17 cellular contexts compared by ENCODE assay signal in genomic region chr17:16953841-16954240, GRCh38. TPM values are rescaled to one million over a fixed set of nuclear protein-coding genes. Genes with fewer than 3 reads are reported as not detected.
DNase-seq lines count a peak whose midpoint lies in the region; ATAC-seq and TF ChIP-seq lines count a peak whose summit lies in the region.
"Had no signal": no experiment of that assay in that cellular context is flagged by ENCODE, and none has a peak within 500 bp of the region (broad histone marks: within the 10 kb centered on the region; RNA-seq: fewer than 3 reads in every experiment).

No MANE protein-coding gene starts in this region.

- 88 to 95% methylated on average over 9 of the region's 9 CpGs for WGBS in endodermal cell (ENCODE audit: insufficient coverage in 1 of 2, insufficient read length in 1 of 2), 2 experiments
- 90 to 91% methylated on average over 9 of the region's 9 CpGs for WGBS in heart right ventricle, 2 donors

- H2AFZ ChIP-seq in DND-41 (ENCODE audit: low read depth, low read length), result no peak overlapping the region

- H3K27me3 ChIP-seq in BLaER1 (no peaks in the 10 kb centered on the region), DND-41 (ENCODE audit: insufficient read depth, low read length, poor library complexity) (no peaks in the 10 kb centered on the region), endodermal cell (ENCODE audit: control insufficient read depth, insufficient read depth, low read length, poor library complexity, severe bottlenecking) (no peaks in the 10 kb centered on the region), heart right ventricle (peaks cover 0 to 35% (median 25%) of the 10 kb centered on the region in 7 donors)

- H3K79me2 ChIP-seq in DND-41 (ENCODE audit: insufficient read depth, low read length), result no peaks in the 10 kb centered on the region

- H3K9me3 Mint-ChIP-seq in endodermal cell, result peaks cover 9% of the 10 kb centered on the region
- H3K9me3 Mint-ChIP-seq in stimulated activated memory B cell treated with anti-CD40 and anti-IgM and Interleukin-4, amounts not matched to agents 10 μg/mL and 1 μg/mL and 100 μg/mL, for 72 hours, result peaks cover 8% of the 10 kb centered on the region

- H3K9ac ChIP-seq in BLaER1, result peak overlapping the region; percentile 1; the same call in 1 of the 2 replicates
- no peak overlapping the region for H3K9ac ChIP-seq in DND-41 (ENCODE audit: low read depth, low read length)
- no peak overlapping the region for H3K9ac ChIP-seq in endodermal cell (ENCODE audit: extremely low read depth, low read length, poor library complexity, severe bottlenecking)

- no peak for ATAC-seq in DND-41 (ENCODE audit: insufficient read depth, low read depth)
- no peak for ATAC-seq in stimulated activated memory B cell treated with anti-CD40 and anti-IgM and Interleukin-4, amounts not matched to agents 10 μg/mL and 1 μg/mL and 100 μg/mL, for 72 hours
- ATAC-seq in heart right ventricle, result no peak

- peaks cover 34% of the 10 kb centered on the region for H3K9me3 ChIP-seq in BLaER1
- H3K9me3 ChIP-seq in DND-41 (ENCODE audit: insufficient read depth, low read length, severe bottlenecking), result peaks cover 9% of the 10 kb centered on the region
- H3K9me3 ChIP-seq in endodermal cell (ENCODE audit: control insufficient read depth, low read length), result peaks cover 18% of the 10 kb centered on the region
- peaks cover 0 to 25% (median 6%) of the 10 kb centered on the region in 11 donors for H3K9me3 ChIP-seq in heart right ventricle
- H3K9me3 ChIP-seq: HAP-1 had no signal

- H3K4me1 ChIP-seq in BLaER1 (peaks cover 21% of the 10 kb centered on the region), DND-41 (ENCODE audit: insufficient read depth, low read length) (peaks cover 20% of the 10 kb centered on the region), endodermal cell (ENCODE audit: control insufficient read depth, insufficient read depth, low read length) (no peaks in the 10 kb centered on the region), heart right ventricle (no peaks in the 10 kb centered on the region)
- H3K4me1 ChIP-seq: A549, HAP-1 had no signal

- DNase-seq in DND-41 (no peak), endodermal cell (peak; percentile 34), heart right ventricle (no peak), NCI-H526 treated with DMSO at 0.1 percent for 48 hours (lab: John Stamatoyannopoulos, UW) (no peak), SHP77 treated with DMSO at 0.1 percent for 48 hours (lab: John Stamatoyannopoulos, UW) (no peak)
- DNase-seq: Calu3; CD4-positive, alpha-beta T cell; DMS 273 treated with DMSO at 0.1 percent for 48 hours; GOT3 had no signal

- no peak overlapping the region for H3K27ac ChIP-seq in BLaER1
- H3K27ac ChIP-seq in DND-41 (ENCODE audit: low read length), result peak overlapping the region; percentile 57; the same call in 1 of the 2 replicates
- no peak overlapping the region for H3K27ac ChIP-seq in endodermal cell (ENCODE audit: low read depth, low read length)
- no peak overlapping the region for H3K27ac ChIP-seq in heart right ventricle
- H3K27ac ChIP-seq: A549 had no signal

- no peak overlapping the region for H3K27ac Mint-ChIP-seq in endodermal cell
- H3K27ac Mint-ChIP-seq in stimulated activated memory B cell treated with anti-CD40 and anti-IgM and Interleukin-4, amounts not matched to agents 10 μg/mL and 1 μg/mL and 100 μg/mL, for 72 hours, result peak overlapping the region; percentile 98
- H3K27ac Mint-ChIP-seq: CD4-positive, alpha-beta T cell had no signal

- no peaks in the 10 kb centered on the region for H3K4me1 Mint-ChIP-seq in endodermal cell
- H3K4me1 Mint-ChIP-seq in stimulated activated memory B cell treated with anti-CD40 and anti-IgM and Interleukin-4, amounts not matched to agents 10 μg/mL and 1 μg/mL and 100 μg/mL, for 72 hours, result peaks cover 80% of the 10 kb centered on the region

- intact Hi-C loops in heart right ventricle (cut with DNase I), result no loop called here

- H3K4me3 Mint-ChIP-seq in endodermal cell, result no peak overlapping the region
- no peak overlapping the region for H3K4me3 Mint-ChIP-seq in stimulated activated memory B cell treated with anti-CD40 and anti-IgM and Interleukin-4, amounts not matched to agents 10 μg/mL and 1 μg/mL and 100 μg/mL, for 72 hours
- H3K4me3 Mint-ChIP-seq: CD4-positive, alpha-beta T cell had no signal

- H3K4me3 ChIP-seq in BLaER1 (no peak overlapping the region), DND-41 (ENCODE audit: low read depth in 1 of 2, low read length in 2 of 2) (no peak overlapping the region), endodermal cell (ENCODE audit: low read length) (no peak overlapping the region), heart right ventricle (no peak overlapping the region)
- H3K4me3 ChIP-seq: A549, HAP-1 had no signal

- H4K20me1 ChIP-seq in BLaER1 (no peaks in the 10 kb centered on the region), DND-41 (ENCODE audit: insufficient read depth, low read length) (no peaks in the 10 kb centered on the region)

- no peaks in the 10 kb centered on the region for H3K36me3 Mint-ChIP-seq in endodermal cell (ENCODE audit: low read depth)
- peaks cover 89% of the 10 kb centered on the region for H3K36me3 Mint-ChIP-seq in stimulated activated memory B cell treated with anti-CD40 and anti-IgM and Interleukin-4, amounts not matched to agents 10 μg/mL and 1 μg/mL and 100 μg/mL, for 72 hours

- TF ChIP-seq CTCF in DND-41 (IDR thresholded peaks at IDR 0.05; ENCODE audit: borderline replicate concordance, extremely low read depth, low read length, poor library complexity, severe bottlenecking) (no peak), endodermal cell (conservative IDR thresholded peaks at IDR 0.05) (no peak), heart right ventricle (IDR thresholded peaks at IDR 0.05) (no peak)

- H3K4me2 ChIP-seq in BLaER1 (peak overlapping the region; percentile 47), DND-41 (ENCODE audit: insufficient read depth, low read length) (no peak overlapping the region)
- H3K4me2 ChIP-seq: A549 had no signal

- peaks cover 4% of the 10 kb centered on the region for H3K27me3 Mint-ChIP-seq in endodermal cell (ENCODE audit: insufficient read depth)
- H3K27me3 Mint-ChIP-seq in stimulated activated memory B cell treated with anti-CD40 and anti-IgM and Interleukin-4, amounts not matched to agents 10 μg/mL and 1 μg/mL and 100 μg/mL, for 72 hours, result no peaks in the 10 kb centered on the region

- H3K36me3 ChIP-seq in BLaER1, result no peaks in the 10 kb centered on the region
- H3K36me3 ChIP-seq in DND-41 (ENCODE audit: insufficient read depth, low read length), result no peaks in the 10 kb centered on the region
- H3K36me3 ChIP-seq in endodermal cell (ENCODE audit: control insufficient read depth, insufficient read depth, low read length), result no peaks in the 10 kb centered on the region
- no peaks in the 10 kb centered on the region for H3K36me3 ChIP-seq in heart right ventricle
- H3K36me3 ChIP-seq: HAP-1 had no signal

RNA-seq across cellular contexts. Expression of gene TNFRSF13B, which starts 18.1 kb away (rescaled TPM):
- 1 to 10 TPM in 1 of 2 donors, under 1 TPM in 1; 0.97 to 1.6 TPM for total RNA-seq in endodermal cell
- polyA plus RNA-seq in endodermal cell (2013, experiment 1 of 2), result 0.21 TPM
- 0.33 TPM for polyA plus RNA-seq in endodermal cell (2013, experiment 2 of 2)
- not detected for total RNA-seq in heart right ventricle
- polyA plus RNA-seq in heart right ventricle, result not detected
- total RNA-seq: Calu3; CD4-positive, alpha-beta T cell; G401; HT1080 had no signal
- polyA plus RNA-seq: A549, AG04450, BJ had no signal
